ENCODE assay signal across 1 cellular context in the genomic region with DNA sequence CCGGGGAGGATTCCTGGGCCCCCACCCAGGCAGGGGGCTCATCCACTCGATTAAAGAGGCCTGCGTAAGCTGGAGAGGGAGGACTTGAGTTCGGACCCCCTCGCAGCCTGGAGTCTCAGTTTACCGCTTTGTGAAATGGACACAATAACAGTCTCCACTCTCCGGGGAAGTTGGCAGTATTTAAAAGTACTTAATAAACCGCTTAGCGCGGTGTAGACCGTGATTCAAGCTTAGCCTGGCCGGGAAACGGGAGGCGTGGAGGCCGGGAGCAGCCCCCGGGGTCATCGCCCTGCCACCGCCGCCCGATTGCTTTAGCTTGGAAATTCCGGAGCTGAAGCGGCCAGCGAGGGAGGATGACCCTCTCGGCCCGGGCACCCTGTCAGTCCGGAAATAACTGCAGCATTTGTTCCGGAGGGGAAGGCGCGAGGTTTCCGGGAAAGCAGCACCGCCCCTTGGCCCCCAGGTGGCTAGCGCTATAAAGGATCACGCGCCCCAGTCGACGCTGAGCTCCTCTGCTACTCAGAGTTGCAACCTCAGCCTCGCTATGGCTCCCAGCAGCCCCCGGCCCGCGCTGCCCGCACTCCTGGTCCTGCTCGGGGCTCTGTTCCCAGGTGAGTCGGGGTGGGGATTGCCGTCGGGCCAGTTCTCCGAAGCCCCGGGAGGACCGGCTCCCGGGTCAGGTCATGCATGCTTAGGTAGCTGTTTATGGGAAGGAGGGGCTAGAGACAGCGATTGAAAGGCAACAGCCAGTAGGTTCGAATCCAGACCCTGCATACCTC.
TF ChIP-seq lines count a peak whose summit lies in the region.

Gene ICAM1, plus strand, starts transcription at position 505 of the 779 bp plus-strand sequence. Its CDS starts 40 bp downstream, at position 545.

TF ChIP-seq in HepG2, 621 proteins besides CTCF, POLR2A, EP300 and RAD21 (continued from another document and continues in another):
- TF ChIP-seq ZNF646 (CRISPR knock-in tag; IDR thresholded peaks at IDR 0.05) (no peak), ZNF143 (CRISPR knock-in tag; IDR thresholded peaks at IDR 0.05) (peak; percentile 40; the same call in 1 of the 2 replicates), ZBTB49 (CRISPR knock-in tag; IDR thresholded peaks at IDR 0.05; ENCODE audit: borderline replicate concordance) (no peak), AKNA (CRISPR knock-in tag; IDR thresholded peaks at IDR 0.05; ENCODE audit: borderline replicate concordance) (no peak), ZFX (CRISPR knock-in tag; IDR thresholded peaks at IDR 0.05; ENCODE audit: low read depth) (peak; percentile 55; the same call in 1 of the 2 replicates), ZNF251 (CRISPR knock-in tag; IDR thresholded peaks at IDR 0.05) (no peak), YEATS4 (CRISPR knock-in tag; IDR thresholded peaks at IDR 0.05; ENCODE audit: borderline replicate concordance) (peak; percentile 96), HDAC1 (CRISPR knock-in tag; IDR thresholded peaks at IDR 0.05) (peak; percentile 91), FOXP4 (CRISPR knock-in tag; IDR thresholded peaks at IDR 0.05) (peak; percentile 57; the same call in 1 of the 2 replicates), GFI1 (CRISPR knock-in tag; IDR thresholded peaks at IDR 0.05; ENCODE audit: borderline replicate concordance) (peak; percentile 88), JUN (CRISPR knock-in tag; IDR thresholded peaks at IDR 0.05) (no peak), ZSCAN22 (CRISPR knock-in tag; IDR thresholded peaks at IDR 0.05) (peak; percentile 16; the same call in 1 of the 2 replicates), NFIC (IDR thresholded peaks at IDR 0.05; ENCODE audit: low read length) (0 out of 2 replicates have a peak, but pooled peaks have one; percentile 15), ELF4 (CRISPR knock-in tag; IDR thresholded peaks at IDR 0.05; ENCODE audit: borderline replicate concordance) (peak; percentile 95), ZNF850 (CRISPR knock-in tag; conservative IDR thresholded peaks at IDR 0.05) (0 out of 2 replicates have a peak, but pooled peaks have one; percentile 28), BRCA1 (CRISPR knock-in tag; IDR thresholded peaks at IDR 0.05) (no peak; the same call in 1 of the 2 replicates), ZNF788 (CRISPR knock-in tag; IDR thresholded peaks at IDR 0.05; ENCODE audit: borderline replicate concordance) (peak; percentile 94), DMAP1 (CRISPR knock-in tag; IDR thresholded peaks at IDR 0.05) (peak; percentile 89), MTF1 (CRISPR knock-in tag; IDR thresholded peaks at IDR 0.05) (no peak), ARNT (IDR thresholded peaks at IDR 0.05) (no peak), ARNT2 (CRISPR knock-in tag; IDR thresholded peaks at IDR 0.05; ENCODE audit: low read depth) (peak; percentile 86; the same call in 1 of the 2 replicates), ZNF296 (CRISPR knock-in tag; conservative IDR thresholded peaks at IDR 0.05) (no peak), PHF20 (CRISPR knock-in tag; IDR thresholded peaks at IDR 0.05) (peak; percentile 72), HCFC1 (IDR thresholded peaks at IDR 0.05; ENCODE audit: low read depth, low read length) (0 out of 2 replicates have a peak, but pooled peaks have one; percentile 12), ZNF274 (CRISPR knock-in tag; IDR thresholded peaks at IDR 0.05) (peak; percentile 17; the same call in 1 of the 2 replicates)
- TF ChIP-seq, protein P1, sequence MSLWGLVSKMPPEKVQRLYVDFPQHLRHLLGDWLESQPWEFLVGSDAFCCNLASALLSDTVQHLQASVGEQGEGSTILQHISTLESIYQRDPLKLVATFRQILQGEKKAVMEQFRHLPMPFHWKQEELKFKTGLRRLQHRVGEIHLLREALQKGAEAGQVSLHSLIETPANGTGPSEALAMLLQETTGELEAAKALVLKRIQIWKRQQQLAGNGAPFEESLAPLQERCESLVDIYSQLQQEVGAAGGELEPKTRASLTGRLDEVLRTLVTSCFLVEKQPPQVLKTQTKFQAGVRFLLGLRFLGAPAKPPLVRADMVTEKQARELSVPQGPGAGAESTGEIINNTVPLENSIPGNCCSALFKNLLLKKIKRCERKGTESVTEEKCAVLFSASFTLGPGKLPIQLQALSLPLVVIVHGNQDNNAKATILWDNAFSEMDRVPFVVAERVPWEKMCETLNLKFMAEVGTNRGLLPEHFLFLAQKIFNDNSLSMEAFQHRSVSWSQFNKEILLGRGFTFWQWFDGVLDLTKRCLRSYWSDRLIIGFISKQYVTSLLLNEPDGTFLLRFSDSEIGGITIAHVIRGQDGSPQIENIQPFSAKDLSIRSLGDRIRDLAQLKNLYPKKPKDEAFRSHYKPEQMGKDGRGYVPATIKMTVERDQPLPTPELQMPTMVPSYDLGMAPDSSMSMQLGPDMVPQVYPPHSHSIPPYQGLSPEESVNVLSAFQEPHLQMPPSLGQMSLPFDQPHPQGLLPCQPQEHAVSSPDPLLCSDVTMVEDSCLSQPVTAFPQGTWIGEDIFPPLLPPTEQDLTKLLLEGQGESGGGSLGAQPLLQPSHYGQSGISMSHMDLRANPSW (CRISPR knock-in tag; IDR thresholded peaks at IDR 0.05; ENCODE audit: borderline replicate concordance): 0 out of 2 replicates have a peak, but pooled peaks have one; percentile 73
- TF ChIP-seq, protein P2, sequence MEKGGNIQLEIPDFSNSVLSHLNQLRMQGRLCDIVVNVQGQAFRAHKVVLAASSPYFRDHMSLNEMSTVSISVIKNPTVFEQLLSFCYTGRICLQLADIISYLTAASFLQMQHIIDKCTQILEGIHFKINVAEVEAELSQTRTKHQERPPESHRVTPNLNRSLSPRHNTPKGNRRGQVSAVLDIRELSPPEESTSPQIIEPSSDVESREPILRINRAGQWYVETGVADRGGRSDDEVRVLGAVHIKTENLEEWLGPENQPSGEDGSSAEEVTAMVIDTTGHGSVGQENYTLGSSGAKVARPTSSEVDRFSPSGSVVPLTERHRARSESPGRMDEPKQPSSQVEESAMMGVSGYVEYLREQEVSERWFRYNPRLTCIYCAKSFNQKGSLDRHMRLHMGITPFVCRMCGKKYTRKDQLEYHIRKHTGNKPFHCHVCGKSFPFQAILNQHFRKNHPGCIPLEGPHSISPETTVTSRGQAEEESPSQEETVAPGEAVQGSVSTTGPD (CRISPR knock-in tag; IDR thresholded peaks at IDR 0.05): peak; percentile 67; the same call in 1 of the 2 replicates
- TF ChIP-seq, protein P3, sequence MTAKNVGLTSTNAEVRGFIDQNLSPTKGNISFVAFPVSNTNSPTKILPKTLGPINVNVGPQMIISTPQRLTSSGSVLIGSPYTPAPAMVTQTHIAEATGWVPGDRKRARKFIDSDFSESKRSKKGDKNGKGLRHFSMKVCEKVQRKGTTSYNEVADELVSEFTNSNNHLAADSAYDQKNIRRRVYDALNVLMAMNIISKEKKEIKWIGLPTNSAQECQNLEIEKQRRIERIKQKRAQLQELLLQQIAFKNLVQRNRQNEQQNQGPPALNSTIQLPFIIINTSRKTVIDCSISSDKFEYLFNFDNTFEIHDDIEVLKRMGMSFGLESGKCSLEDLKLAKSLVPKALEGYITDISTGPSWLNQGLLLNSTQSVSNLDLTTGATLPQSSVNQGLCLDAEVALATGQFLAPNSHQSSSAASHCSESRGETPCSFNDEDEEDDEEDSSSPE (CRISPR knock-in tag; IDR thresholded peaks at IDR 0.05): peak; percentile 89
